ENCODE assay signal across 1 cellular context in the genomic region with DNA sequence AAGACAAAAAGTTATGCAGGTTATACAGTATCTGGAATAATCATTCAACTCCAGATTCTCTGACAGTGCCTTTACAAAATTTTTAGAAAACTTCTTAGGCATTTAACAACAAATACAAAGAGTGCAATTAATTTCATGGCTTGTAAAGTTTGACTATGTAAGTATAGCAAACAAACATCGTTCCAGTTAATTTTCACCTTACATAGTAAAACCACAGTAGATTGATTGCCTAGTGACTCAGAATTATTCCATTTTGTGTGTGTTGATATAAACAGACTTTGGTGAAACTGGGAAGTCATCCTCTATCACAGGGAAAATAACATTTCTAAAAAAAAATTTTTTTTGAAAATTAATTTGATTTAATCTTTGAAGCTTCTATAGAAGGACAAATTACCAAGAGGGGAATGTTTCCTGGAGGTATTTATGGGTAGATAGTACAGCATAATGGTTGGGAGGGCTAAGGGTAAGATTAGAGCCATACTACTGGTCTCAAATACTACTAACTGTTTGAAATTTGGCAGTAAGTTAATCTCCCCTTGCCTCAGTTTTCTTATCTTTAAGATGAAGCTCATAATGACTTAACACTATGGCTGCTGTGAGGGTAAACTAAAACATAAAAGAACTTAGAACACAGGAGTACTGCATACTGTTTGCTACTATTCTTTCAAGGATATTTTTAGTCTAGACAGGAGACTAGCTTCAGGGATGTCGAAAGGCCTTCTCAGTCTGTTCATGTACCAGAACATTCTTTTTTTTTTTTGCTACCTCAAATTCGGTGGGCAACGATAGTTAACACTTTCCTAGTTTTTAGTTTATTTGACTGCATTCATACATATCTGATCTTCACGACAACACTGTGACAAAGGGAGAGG.
TF ChIP-seq lines count a peak whose summit lies in the region.

No MANE protein-coding gene starts in this region.

TF ChIP-seq in endothelial cell of umbilical vein, 7 proteins besides CTCF, POLR2A, EP300 and RAD21 (continued from another document):
- no peak for TF ChIP-seq POLR2AphosphoS5 (IDR thresholded peaks at IDR 0.05; ENCODE audit: insufficient read depth, low read depth, low read length)
- no peak for TF ChIP-seq FOS (IDR thresholded peaks at IDR 0.05; ENCODE audit: borderline replicate concordance, insufficient read depth, low read length)
- TF ChIP-seq, protein P1, sequence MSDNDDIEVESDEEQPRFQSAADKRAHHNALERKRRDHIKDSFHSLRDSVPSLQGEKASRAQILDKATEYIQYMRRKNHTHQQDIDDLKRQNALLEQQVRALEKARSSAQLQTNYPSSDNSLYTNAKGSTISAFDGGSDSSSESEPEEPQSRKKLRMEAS (IDR thresholded peaks at IDR 0.05; ENCODE audit: insufficient read depth, insufficient read length) = no peak
- no peak for TF ChIP-seq GATA2 (IDR thresholded peaks at IDR 0.05; ENCODE audit: insufficient read depth, insufficient read length, low read depth, low read length)
- no peak for TF ChIP-seq MYC (IDR thresholded peaks at IDR 0.05; ENCODE audit: low read depth, low read length)
- no peak for TF ChIP-seq JUN (IDR thresholded peaks at IDR 0.05; ENCODE audit: borderline replicate concordance, insufficient read depth, insufficient read length, low read depth)
TF ChIP-seq in endothelial cell of umbilical vein: peak in this region for 0.
